In genomic region chr9:10008101-10008799, GRCh38 we compare ENCODE assay signal across 19 cellular contexts.
A peak's percentile ranks its signal among the peaks of the same experiment; 100 is the strongest.
DNase-seq lines count a peak whose midpoint lies in the region; ATAC-seq and TF ChIP-seq lines count a peak whose summit lies in the region.
"Had no signal": no experiment of that assay in that cellular context is flagged by ENCODE, and none has a peak within 500 bp of the region (broad histone marks: within the 10 kb centered on the region; RNA-seq: fewer than 3 reads in every experiment).

No MANE protein-coding gene starts in this region.

- H3K27me3 ChIP-seq in NT2/D1 (ENCODE audit: insufficient read depth, insufficient read length), result no peaks in the 10 kb centered on the region
- no peaks in the 10 kb centered on the region for H3K27me3 ChIP-seq in heart left ventricle

- no peak overlapping the region for H3K27ac ChIP-seq in heart left ventricle
- H3K27ac ChIP-seq: 22Rv1, C4-2B had no signal

- H3K36me3 ChIP-seq in NT2/D1 (ENCODE audit: insufficient read depth, insufficient read length, low read length), result no peaks in the 10 kb centered on the region
- no peaks in the 10 kb centered on the region for H3K36me3 ChIP-seq in heart left ventricle

- intact Hi-C loops in heart left ventricle (cut with DNase I), result no loop called here

- no peak overlapping the region for H3K9ac ChIP-seq in NT2/D1 (ENCODE audit: insufficient read length, low read depth)
- H3K9ac ChIP-seq: SK-N-SH had no signal

- no peak for TF ChIP-seq POLR2A in heart left ventricle (IDR thresholded peaks at IDR 0.05)

- 0 to 76% (median 48%) methylated on average over 1 of the region's 1 CpG for WGBS in heart left ventricle, 4 donors

- H3K9me3 ChIP-seq in NT2/D1 (ENCODE audit: insufficient read depth, low read length) (no peaks in the 10 kb centered on the region), heart left ventricle (no peaks in the 10 kb centered on the region)
- H3K9me3 ChIP-seq: SK-N-SH had no signal

- no peak for ATAC-seq in heart left ventricle
- no peak for ATAC-seq in GM21515 (IDR thresholded peaks at IDR 0.05; ENCODE audit: unreplicated experiment)
- no peak for ATAC-seq in GM21825 (IDR thresholded peaks at IDR 0.05; ENCODE audit: unreplicated experiment)
- ATAC-seq: GM12878, Right ventricle myocardium inferior had no signal

- H3K4me3 ChIP-seq in NT2/D1 (ENCODE audit: insufficient read length, low read depth) (no peak overlapping the region), heart left ventricle (no peak overlapping the region)
- H3K4me3 ChIP-seq: GM12878 had no signal

- H3K4me1 ChIP-seq in NT2/D1 (ENCODE audit: insufficient read depth, insufficient read length) (peaks cover 2% of the 10 kb centered on the region), heart left ventricle (no peaks in the 10 kb centered on the region)

- DNase-seq in DMS 273 (lab: John Stamatoyannopoulos, UW; ENCODE audit: unreplicated experiment), result peak; percentile 63
- no peak for DNase-seq in DMS 273 treated with DMSO at 0.1 percent for 48 hours (lab: John Stamatoyannopoulos, UW)
- DNase-seq in NT2/D1 (ENCODE audit: low read depth, low spot score), result peak; percentile 65
- peak; percentile 69 for DNase-seq in iPS DF 19.7 (ENCODE audit: low read depth, low spot score)
- no peak for DNase-seq in heart left ventricle
- no peak for DNase-seq in activated CD4-positive, alpha-beta T cell treated with anti-CD3 and anti-CD28 coated beads, Interleukin-2, amount 50 U/mL, for 4 hours
- DNase-seq: HFFc6, Karpas-422, MM.1S, NCI-H187 treated with DMSO at 0.1 percent for 48 hours, NCI-H748 treated with DMSO at 0.1 percent for 48 hours, SK-N-SH, T-helper 1 cell had no signal

- TF ChIP-seq CTCF in heart left ventricle (IDR thresholded peaks at IDR 0.05), result no peak

Comparison
In these comparisons a context has a peak if more than half of its experiments do, and no peak if none do; other contexts are left out.
1. DNase-seq: peak in DMS 273 (single experiment), NT2/D1 (single experiment) and iPS DF 19.7 (single experiment); none in DMS 273 treated with DMSO at 0.1 percent for 48 hours (single experiment), heart left ventricle (0 of 5) and activated CD4-positive, alpha-beta T cell treated with anti-CD3 and anti-CD28 coated beads, Interleukin-2, amount 50 U/mL, for 4 hours (0 of 2).